Comparison of ENCODE assay signal across 8 cellular contexts in the genomic region with DNA sequence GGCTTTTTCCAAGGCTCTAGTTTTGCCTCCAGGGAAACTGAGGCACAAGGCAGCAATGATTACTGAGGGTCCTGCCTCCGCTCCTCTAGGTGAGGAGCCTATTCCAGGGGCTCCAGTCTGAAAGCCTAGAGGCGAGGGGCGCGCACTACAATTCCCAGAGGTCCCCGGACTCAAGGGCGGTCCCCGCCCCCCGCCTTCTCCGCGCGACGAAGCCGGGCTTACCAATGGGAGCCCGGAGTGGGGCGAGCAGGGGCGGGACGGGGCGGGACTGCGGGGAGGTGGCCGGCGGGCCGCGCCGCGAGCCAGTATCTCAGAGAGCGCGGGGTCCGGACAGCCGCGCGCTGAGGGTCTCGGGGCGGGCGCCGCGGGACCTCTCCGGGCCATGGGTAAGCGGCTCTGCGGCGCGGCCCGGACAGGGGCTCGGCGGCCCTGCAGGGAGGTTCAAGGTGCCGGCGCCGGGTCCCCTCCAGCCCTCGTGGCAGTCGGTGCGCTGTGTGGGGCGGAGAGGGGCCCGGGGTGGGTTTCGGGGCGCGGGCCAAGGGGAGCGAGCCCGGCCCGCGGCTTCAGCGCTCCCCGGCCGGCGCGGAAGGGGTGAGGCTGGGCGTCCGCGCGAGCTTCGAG. TPM values are rescaled to one million over a fixed set of nuclear protein-coding genes. Genes with fewer than 3 reads are reported as not detected.
DNase-seq lines count a peak whose midpoint lies in the region; ATAC-seq and TF ChIP-seq lines count a peak whose summit lies in the region.

A gene with protein sequence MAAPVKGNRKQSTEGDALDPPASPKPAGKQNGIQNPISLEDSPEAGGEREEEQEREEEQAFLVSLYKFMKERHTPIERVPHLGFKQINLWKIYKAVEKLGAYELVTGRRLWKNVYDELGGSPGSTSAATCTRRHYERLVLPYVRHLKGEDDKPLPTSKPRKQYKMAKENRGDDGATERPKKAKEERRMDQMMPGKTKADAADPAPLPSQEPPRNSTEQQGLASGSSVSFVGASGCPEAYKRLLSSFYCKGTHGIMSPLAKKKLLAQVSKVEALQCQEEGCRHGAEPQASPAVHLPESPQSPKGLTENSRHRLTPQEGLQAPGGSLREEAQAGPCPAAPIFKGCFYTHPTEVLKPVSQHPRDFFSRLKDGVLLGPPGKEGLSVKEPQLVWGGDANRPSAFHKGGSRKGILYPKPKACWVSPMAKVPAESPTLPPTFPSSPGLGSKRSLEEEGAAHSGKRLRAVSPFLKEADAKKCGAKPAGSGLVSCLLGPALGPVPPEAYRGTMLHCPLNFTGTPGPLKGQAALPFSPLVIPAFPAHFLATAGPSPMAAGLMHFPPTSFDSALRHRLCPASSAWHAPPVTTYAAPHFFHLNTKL (plus strand): TSS at position 308 of the 621 bp plus-strand sequence. CDS start 75 bp downstream, at position 383.

- H3K36me3 Mint-ChIP-seq in activated T-helper 1 cell treated with anti-CD3 and anti-CD28 coated beads, Interleukin-12 subunit alpha, Interleukin-12 subunit beta, Interleukin-2, Interleukin-4 antibody, amounts not matched to agents 30 ng/mL and 10 ng/mL and 1 ng/mL, durations not matched to agents 14 hours and 24 hours and 36 hours (ENCODE audit: low read depth) = peaks cover 35% of the 10 kb centered on the region
- H3K36me3 Mint-ChIP-seq in natural killer cell = no peaks in the 10 kb centered on the region

- H3K9me2 ChIP-seq in Karpas-422 (replicated peaks; ENCODE audit: insufficient read depth, low read length) = no peaks in the 10 kb centered on the region

- H3K4me3 ChIP-seq in Karpas-422 (ENCODE audit: low read length) (peak within 1 kb of the TSS; percentile 68), fibroblast of mammary gland (ENCODE audit: control insufficient read depth, low read depth, low read length) (peak within 1 kb of the TSS; percentile 60)

- H3K79me2 ChIP-seq in Karpas-422 (ENCODE audit: low read length) = no peaks in the 10 kb centered on the region

- peak within 1 kb of the TSS; percentile 92 for H3K4me2 ChIP-seq in Karpas-422 (ENCODE audit: low read depth, low read length, poor library complexity, severe bottlenecking)

- peak within 1 kb of the TSS; percentile 71 for H3K9ac ChIP-seq in Karpas-422 (ENCODE audit: low read length)

- H3K36me3 ChIP-seq in Karpas-422 (ENCODE audit: insufficient read depth, low read length) = no peaks in the 10 kb centered on the region

- TF ChIP-seq CTCF in fibroblast of mammary gland (conservative IDR thresholded peaks at IDR 0.05; ENCODE audit: control insufficient read depth, insufficient read depth, low read depth, low read length) = no peak
- TF ChIP-seq CTCF in natural killer cell (IDR thresholded peaks at IDR 0.05) = peak; percentile 41

- peak; percentile 35 for ATAC-seq in GM21786 (IDR thresholded peaks at IDR 0.05; ENCODE audit: unreplicated experiment)
- peak; percentile 66 to 82 (median 67) for ATAC-seq in natural killer cell

- intact Hi-C loops in activated T-helper 1 cell treated with anti-CD3 and anti-CD28 coated beads, Interleukin-12 subunit alpha, Interleukin-12 subunit beta, Interleukin-2, Interleukin-4 antibody, amounts not matched to agents 30 ng/mL and 10 ng/mL and 1 ng/mL, durations not matched to agents 14 hours and 24 hours and 36 hours (cut with micrococcal nuclease) = loop anchor here (1.0 to 5.0 kb wide), 9 partner anchors 8 to 329 kb away; partner anchors contain the start of genes CNNM3, KANSL3, LMAN2L and NCAPH
- intact Hi-C loops in natural killer cell (cut with micrococcal nuclease) = loop anchor here (1.0 to 5.0 kb wide), 5 partner anchors 49 to 389 kb away; partner anchors contain the start of genes DUSP2, KANSL3 and SNRNP200

- peaks cover 30% of the 10 kb centered on the region; the same call in 1 of the 2 replicates for H4K20me1 ChIP-seq in Karpas-422 (ENCODE audit: insufficient read depth, low read depth, low read length)

- H3K4me1 ChIP-seq in Karpas-422 (ENCODE audit: low read length) = peaks cover 28% of the 10 kb centered on the region

- H3K9me3 Mint-ChIP-seq in activated T-helper 1 cell treated with anti-CD3 and anti-CD28 coated beads, Interleukin-12 subunit alpha, Interleukin-12 subunit beta, Interleukin-2, Interleukin-4 antibody, amounts not matched to agents 30 ng/mL and 10 ng/mL and 1 ng/mL, durations not matched to agents 14 hours and 24 hours and 36 hours = no peaks in the 10 kb centered on the region
- H3K9me3 Mint-ChIP-seq in natural killer cell = no peaks in the 10 kb centered on the region

- H3K4me1 Mint-ChIP-seq in activated T-helper 1 cell treated with anti-CD3 and anti-CD28 coated beads, Interleukin-12 subunit alpha, Interleukin-12 subunit beta, Interleukin-2, Interleukin-4 antibody, amounts not matched to agents 30 ng/mL and 10 ng/mL and 1 ng/mL, durations not matched to agents 14 hours and 24 hours and 36 hours (ENCODE audit: low read depth) = peaks cover 74% of the 10 kb centered on the region
- peaks cover 53% of the 10 kb centered on the region in 2 donors for H3K4me1 Mint-ChIP-seq in natural killer cell

- H3K27ac ChIP-seq in Karpas-422 (ENCODE audit: low read length) = no peak within 1 kb of the TSS

- peak within 1 kb of the TSS; percentile 91 for H3K4me3 Mint-ChIP-seq in activated T-helper 1 cell treated with anti-CD3 and anti-CD28 coated beads, Interleukin-12 subunit alpha, Interleukin-12 subunit beta, Interleukin-2, Interleukin-4 antibody, amounts not matched to agents 30 ng/mL and 10 ng/mL and 1 ng/mL, durations not matched to agents 14 hours and 24 hours and 36 hours
- H3K4me3 Mint-ChIP-seq in natural killer cell = peak within 1 kb of the TSS; percentile 98

- H3K27me3 Mint-ChIP-seq in activated T-helper 1 cell treated with anti-CD3 and anti-CD28 coated beads, Interleukin-12 subunit alpha, Interleukin-12 subunit beta, Interleukin-2, Interleukin-4 antibody, amounts not matched to agents 30 ng/mL and 10 ng/mL and 1 ng/mL, durations not matched to agents 14 hours and 24 hours and 36 hours (ENCODE audit: insufficient read depth) = peaks cover 1% of the 10 kb centered on the region
- H3K27me3 Mint-ChIP-seq in natural killer cell (ENCODE audit: low read depth in 2 of 2) = no peaks in the 10 kb centered on the region

- H3K27me3 ChIP-seq in Karpas-422 (ENCODE audit: low read length) = no peaks in the 10 kb centered on the region

- H3K9me3 ChIP-seq in Karpas-422 (ENCODE audit: low read length) = no peaks in the 10 kb centered on the region

- DNase-seq in Daoy (ENCODE audit: low read depth) (peak; percentile 94), Karpas-422 (peak; percentile 94), RPMI8226 (peak; percentile 95), fibroblast of mammary gland (ENCODE audit: low read depth) (peak; percentile 76), natural killer cell (peak; percentile 81)
- DNase-seq in activated T-helper 1 cell treated with anti-CD3 and anti-CD28 coated beads, Interleukin-12 subunit alpha, Interleukin-12 subunit beta, Interleukin-2, Interleukin-4 antibody, amounts not matched to agents 30 ng/mL and 10 ng/mL and 1 ng/mL, durations not matched to agents 14 hours and 24 hours and 36 hours (ENCODE audit: low spot score) = peak; percentile 86
- peak; percentile 85 to 92 (median 88) for DNase-seq in stimulated activated naive CD4-positive, alpha-beta T cell (lab: John Stamatoyannopoulos, UW)

- peak within 1 kb of the TSS; percentile 88 for H3K27ac Mint-ChIP-seq in activated T-helper 1 cell treated with anti-CD3 and anti-CD28 coated beads, Interleukin-12 subunit alpha, Interleukin-12 subunit beta, Interleukin-2, Interleukin-4 antibody, amounts not matched to agents 30 ng/mL and 10 ng/mL and 1 ng/mL, durations not matched to agents 14 hours and 24 hours and 36 hours
- H3K27ac Mint-ChIP-seq in natural killer cell = peak within 1 kb of the TSS; percentile 97 to 98

- H2AFZ ChIP-seq in Karpas-422 (ENCODE audit: low read length) = peak within 1 kb of the TSS; percentile 89

RNA-seq across cellular contexts. Expression of the gene that starts here (rescaled TPM):
- 2.9 and 5.4 TPM in 2 replicates for total RNA-seq in Daoy (2014; rRNA removed; shearing (Covaris generic))
- total RNA-seq in Karpas-422 (2014; rRNA removed; shearing (Covaris generic); ENCODE audit: low replicate concordance) = 1.8 and 2.4 TPM in 2 replicates
- 233 and 240 TPM in 2 replicates for total RNA-seq in activated T-helper 1 cell treated with anti-CD3 and anti-CD28 coated beads, Interleukin-12 subunit alpha, Interleukin-12 subunit beta, Interleukin-2, Interleukin-4 antibody, amounts not matched to agents 30 ng/mL and 10 ng/mL and 1 ng/mL, durations not matched to agents 14 hours and 24 hours and 36 hours
- total RNA-seq in natural killer cell = 100 to 1,000 TPM in 2 of 3 donors, 10 to 100 TPM in 1; 90.9 to 117 (median 114) TPM

Comparison
In these comparisons a context has a peak if more than half of its experiments do, and no peak if none do; other contexts are left out.
1. RNA of the gene that starts here (total RNA-seq): 233 to 240 TPM in activated T-helper 1 cell treated with anti-CD3 and anti-CD28 coated beads, Interleukin-12 subunit alpha, Interleukin-12 subunit beta, Interleukin-2, Interleukin-4 antibody, amounts not matched to agents 30 ng/mL and 10 ng/mL and 1 ng/mL, durations not matched to agents 14 hours and 24 hours and 36 hours and 90.9 to 117 TPM in natural killer cell; 2.9 to 5.4 TPM in Daoy and 1.8 to 2.4 TPM in Karpas-422; every median in the first group is over 10 times any median in the second.
2. Peak in every context shown above with its lines, with median percentiles within 50 percentile points of each other: DNase-seq.